Comparison of ENCODE assay signal across 8 cellular contexts in genomic region chr3:183635431-183636220, GRCh38. TPM values are rescaled to one million over a fixed set of nuclear protein-coding genes. Genes with fewer than 3 reads are reported as not detected.
DNase-seq lines count a peak whose midpoint lies in the region; ATAC-seq and TF ChIP-seq lines count a peak whose summit lies in the region.

KLHL24 (plus strand) TSS chr3:183635623; CDS start chr3:183650357, 14,734 bp downstream.

- peak; percentile 72 for TF ChIP-seq POLR2A in NB4 (IDR thresholded peaks at IDR 0.05; ENCODE audit: extremely low read depth, insufficient read length)

- peaks cover 40% of the 10 kb centered on the region for H3K4me1 Mint-ChIP-seq in activated naive CD4-positive, alpha-beta T cell treated with anti-CD3 and anti-CD28 coated beads, Interleukin-2, amount 50 U/mL, for 24 hours

- H3K9me3 Mint-ChIP-seq in activated naive CD4-positive, alpha-beta T cell treated with anti-CD3 and anti-CD28 coated beads, Interleukin-2, amount 50 U/mL, for 24 hours = no peaks in the 10 kb centered on the region

- DNase-seq in GM04504 (ENCODE audit: low read depth) (peak; percentile 86), NB4 (ENCODE audit: low read depth) (peak; percentile 93), SK-N-MC (ENCODE audit: low read depth, low spot score) (no peak), globus pallidus (ENCODE audit: low spot score) (peak; percentile 97), occipital lobe (lab: John Stamatoyannopoulos, UW) (peak; percentile 94)

- peak within 1 kb of the TSS; percentile 94 for H3K4me3 Mint-ChIP-seq in activated naive CD4-positive, alpha-beta T cell treated with anti-CD3 and anti-CD28 coated beads, Interleukin-2, amount 50 U/mL, for 24 hours

- H3K4me3 ChIP-seq in NB4 (ENCODE audit: low read depth, low read length) (peak within 1 kb of the TSS; percentile 70), SK-N-MC (peak within 1 kb of the TSS; percentile 84)

- peak; percentile 89 for ATAC-seq in HG02571 (IDR thresholded peaks at IDR 0.05; ENCODE audit: unreplicated experiment)

- no peaks in the 10 kb centered on the region for H3K27me3 Mint-ChIP-seq in activated naive CD4-positive, alpha-beta T cell treated with anti-CD3 and anti-CD28 coated beads, Interleukin-2, amount 50 U/mL, for 24 hours

- H3K36me3 Mint-ChIP-seq in activated naive CD4-positive, alpha-beta T cell treated with anti-CD3 and anti-CD28 coated beads, Interleukin-2, amount 50 U/mL, for 24 hours = no peaks in the 10 kb centered on the region

- H3K9ac ChIP-seq in SK-N-MC (ENCODE audit: insufficient read length) = peak within 1 kb of the TSS; percentile 85

- H3K36me3 ChIP-seq in SK-N-MC (ENCODE audit: insufficient read depth, low read length) = no peaks in the 10 kb centered on the region

- no peak for TF ChIP-seq CTCF in NB4 (IDR thresholded peaks at IDR 0.05; ENCODE audit: low read depth, low read length)

- H3K27ac Mint-ChIP-seq in activated naive CD4-positive, alpha-beta T cell treated with anti-CD3 and anti-CD28 coated beads, Interleukin-2, amount 50 U/mL, for 24 hours = peak within 1 kb of the TSS; percentile 97

- H3K27ac ChIP-seq in SK-N-MC = peak within 1 kb of the TSS; percentile 76
- H3K27ac ChIP-seq in temporal lobe (ENCODE audit: low read depth, low read length) = peak within 1 kb of the TSS; percentile 98

- no peaks in the 10 kb centered on the region for H3K9me3 ChIP-seq in SK-N-MC (ENCODE audit: low read depth, low read length)

RNA-seq across cellular contexts. Expression of gene KLHL24, which starts in this region (rescaled TPM):
- total RNA-seq in occipital lobe (299 TPM), temporal lobe (156 TPM)
